In genomic region chr6:158640519-158640918, GRCh38 we compare ENCODE assay signal across 12 cellular contexts. TPM values are rescaled to one million over a fixed set of nuclear protein-coding genes. Genes with fewer than 3 reads are reported as not detected.
DNase-seq lines count a peak whose midpoint lies in the region; ATAC-seq and TF ChIP-seq lines count a peak whose summit lies in the region.
"Had no signal": no experiment of that assay in that cellular context is flagged by ENCODE, and none has a peak within 500 bp of the region (broad histone marks: within the 10 kb centered on the region; RNA-seq: fewer than 3 reads in every experiment).

No MANE protein-coding gene starts in this region.

- H3K9me3 ChIP-seq in smooth muscle cell (replicated peaks; ENCODE audit: low read depth): no peaks in the 10 kb centered on the region

- CTCF ChIA-PET in activated naive CD4-positive, alpha-beta T cell treated with anti-CD3 and anti-CD28 coated beads for 36 hours (lab: Charles Lee): interaction anchor here (0.7 to 1.6 kb wide), 3 partner anchors 9 to 22 kb away, joined by 3 to 4 read pairs (median 4); partner anchors contain the start of gene SYTL3
- CTCF ChIA-PET in activated CD8-positive, alpha-beta memory T cell treated with anti-CD3 and anti-CD28 coated beads, Interleukin-2, amount 10 ng/mL, durations not matched to agents 7 days and 5 days (lab: Charles Lee): interaction anchor here (1.3 kb wide), 2 partner anchors 19 to 420 kb away, joined by 4 read pairs; no protein-coding TSS in a partner anchor

- no peaks in the 10 kb centered on the region for H3K9me3 Mint-ChIP-seq in activated naive CD4-positive, alpha-beta T cell treated with anti-CD3 and anti-CD28 coated beads for 36 hours
- H3K9me3 Mint-ChIP-seq in activated CD8-positive, alpha-beta memory T cell treated with anti-CD3 and anti-CD28 coated beads, Interleukin-2, amount 10 ng/mL, durations not matched to agents 7 days and 5 days (ENCODE audit: low read depth): no peaks in the 10 kb centered on the region
- H3K9me3 Mint-ChIP-seq in immature natural killer cell: no peaks in the 10 kb centered on the region
- H3K9me3 Mint-ChIP-seq: IgD-negative memory B cell had no signal

- intact Hi-C loops in activated naive CD4-positive, alpha-beta T cell treated with anti-CD3 and anti-CD28 coated beads for 36 hours (cut with micrococcal nuclease): loop anchor here (10.0 kb wide), 1 partner anchor 1124 kb away; the partner anchor contains the start of gene ACAT2

- H3F3A ChIP-seq in smooth muscle cell (ENCODE audit: low read depth): no peaks in the 10 kb centered on the region

- H3K4me1 Mint-ChIP-seq in activated naive CD4-positive, alpha-beta T cell treated with anti-CD3 and anti-CD28 coated beads for 36 hours (ENCODE audit: low read depth): peaks cover 71% of the 10 kb centered on the region
- peaks cover 57% of the 10 kb centered on the region for H3K4me1 Mint-ChIP-seq in activated CD8-positive, alpha-beta memory T cell treated with anti-CD3 and anti-CD28 coated beads, Interleukin-2, amount 10 ng/mL, durations not matched to agents 7 days and 5 days
- peaks cover 69 to 86% of the 10 kb centered on the region in 2 donors for H3K4me1 Mint-ChIP-seq in immature natural killer cell

- peak overlapping the region; percentile 84 for H3K27ac Mint-ChIP-seq in activated naive CD4-positive, alpha-beta T cell treated with anti-CD3 and anti-CD28 coated beads for 36 hours
- peak overlapping the region; percentile 77 for H3K27ac Mint-ChIP-seq in activated CD8-positive, alpha-beta memory T cell treated with anti-CD3 and anti-CD28 coated beads, Interleukin-2, amount 10 ng/mL, durations not matched to agents 7 days and 5 days
- peak overlapping the region; percentile 62 to 96 (median 87) for H3K27ac Mint-ChIP-seq in immature natural killer cell

- peak overlapping the region; percentile 11 for H3K9ac ChIP-seq in smooth muscle cell (ENCODE audit: low read depth)

- H3K36me3 ChIP-seq in smooth muscle cell (ENCODE audit: low read depth): no peaks in the 10 kb centered on the region

- WGBS in smooth muscle cell (ENCODE audit: low lambda C conversion rate): 84% methylated on average over 2 of the region's 2 CpGs

- no peaks in the 10 kb centered on the region for H3K27me3 Mint-ChIP-seq in activated naive CD4-positive, alpha-beta T cell treated with anti-CD3 and anti-CD28 coated beads for 36 hours (ENCODE audit: low read depth)
- H3K27me3 Mint-ChIP-seq in activated CD8-positive, alpha-beta memory T cell treated with anti-CD3 and anti-CD28 coated beads, Interleukin-2, amount 10 ng/mL, durations not matched to agents 7 days and 5 days: no peaks in the 10 kb centered on the region
- H3K27me3 Mint-ChIP-seq in immature natural killer cell (ENCODE audit: low read depth in 3 of 3): peaks cover 7 to 27% (median 21%) of the 10 kb centered on the region in 3 donors
- H3K27me3 Mint-ChIP-seq: IgD-negative memory B cell had no signal

- no peaks in the 10 kb centered on the region for H3K27me3 ChIP-seq in smooth muscle cell (ENCODE audit: low read depth)

- no peak overlapping the region for H3K4me2 ChIP-seq in smooth muscle cell

- no peak for ATAC-seq in activated CD8-positive, alpha-beta memory T cell treated with anti-CD3 and anti-CD28 coated beads, Interleukin-2, amount 10 ng/mL, durations not matched to agents 7 days and 5 days
- no peak for ATAC-seq in esophagus mucosa

- peaks cover 51% of the 10 kb centered on the region for H4K20me1 ChIP-seq in smooth muscle cell (ENCODE audit: low read depth)

- H2AFZ ChIP-seq in smooth muscle cell (ENCODE audit: low read depth): no peak overlapping the region

- peak overlapping the region; percentile 23 for H3K4me3 Mint-ChIP-seq in activated naive CD4-positive, alpha-beta T cell treated with anti-CD3 and anti-CD28 coated beads for 36 hours
- peak overlapping the region; percentile 38 for H3K4me3 Mint-ChIP-seq in activated CD8-positive, alpha-beta memory T cell treated with anti-CD3 and anti-CD28 coated beads, Interleukin-2, amount 10 ng/mL, durations not matched to agents 7 days and 5 days
- peak overlapping the region in 4 of 5 donors; percentile 0 to 59 (median 50) for H3K4me3 Mint-ChIP-seq in immature natural killer cell

- DNase-seq in activated naive CD4-positive, alpha-beta T cell treated with anti-CD3 and anti-CD28 coated beads for 36 hours: no peak
- no peak for DNase-seq in activated naive CD4-positive, alpha-beta T cell treated with Interleukin-2 at 50 U/mL for 16 hours
- DNase-seq in activated CD8-positive, alpha-beta memory T cell treated with anti-CD3 and anti-CD28 coated beads, Interleukin-2, amount 10 ng/mL, durations not matched to agents 7 days and 5 days: peak; percentile 42
- DNase-seq in immature natural killer cell: no peak
- DNase-seq in smooth muscle cell (lab: John Stamatoyannopoulos, UW; ENCODE audit: unreplicated experiment): no peak
- DNase-seq in CD1c-positive myeloid dendritic cell (ENCODE audit: extremely low spot score): no peak
- no peak for DNase-seq in ureter (ENCODE audit: low spot score)
- DNase-seq: anterior cingulate cortex, NCI-H1092 treated with DMSO at 0.1 percent for 48 hours, NCI-H446 had no signal

- no peak overlapping the region for H3K27ac ChIP-seq in smooth muscle cell (ENCODE audit: low read depth)

- H3K36me3 Mint-ChIP-seq in activated naive CD4-positive, alpha-beta T cell treated with anti-CD3 and anti-CD28 coated beads for 36 hours (ENCODE audit: low read depth): peaks cover 65% of the 10 kb centered on the region
- peaks cover 68% of the 10 kb centered on the region for H3K36me3 Mint-ChIP-seq in activated CD8-positive, alpha-beta memory T cell treated with anti-CD3 and anti-CD28 coated beads, Interleukin-2, amount 10 ng/mL, durations not matched to agents 7 days and 5 days
- H3K36me3 Mint-ChIP-seq in immature natural killer cell: peaks cover 11 to 44% (median 13%) of the 10 kb centered on the region in 3 donors

- H3K4me3 ChIP-seq in smooth muscle cell: no peak overlapping the region

- H3K79me2 ChIP-seq in smooth muscle cell (ENCODE audit: low read depth): peaks cover 49% of the 10 kb centered on the region

- no peak for TF ChIP-seq CTCF in smooth muscle cell (IDR thresholded peaks at IDR 0.05; ENCODE audit: borderline replicate concordance, insufficient read depth, poor library complexity, severe bottlenecking)

- H3K4me1 ChIP-seq in smooth muscle cell (ENCODE audit: low read depth): peaks cover 13% of the 10 kb centered on the region

RNA-seq across cellular contexts. Expression of gene DYNLT1, which starts 4.0 kb away (rescaled TPM):
- total RNA-seq in activated naive CD4-positive, alpha-beta T cell treated with anti-CD3 and anti-CD28 coated beads for 36 hours: 100 to 1,000 TPM in 1 of 2 experiments, 10 to 100 TPM in 1; 99.1 to 107 TPM
- total RNA-seq in activated CD8-positive, alpha-beta memory T cell treated with anti-CD3 and anti-CD28 coated beads, Interleukin-2, amount 10 ng/mL, durations not matched to agents 7 days and 5 days: 100 to 1,000 TPM; 109 to 120 TPM
- polyA plus RNA-seq in immature natural killer cell: 100 to 1,000 TPM in 2 of 3 donors, 10 to 100 TPM in 1; 94.2 to 141 (median 119) TPM
- total RNA-seq in smooth muscle cell: 127 and 129 TPM in 2 replicates
- 225 and 286 TPM in 2 replicates for polyA plus RNA-seq in smooth muscle cell
- total RNA-seq in esophagus mucosa: 143 TPM
- 117 TPM for total RNA-seq in ureter

RNA-seq across cellular contexts. Expression of gene SYTL3, which starts 9.3 kb away (rescaled TPM):
- total RNA-seq in activated naive CD4-positive, alpha-beta T cell treated with anti-CD3 and anti-CD28 coated beads for 36 hours: 100 to 1,000 TPM; 115 to 120 TPM
- 100 to 1,000 TPM; 106 to 112 TPM for total RNA-seq in activated CD8-positive, alpha-beta memory T cell treated with anti-CD3 and anti-CD28 coated beads, Interleukin-2, amount 10 ng/mL, durations not matched to agents 7 days and 5 days
- polyA plus RNA-seq in immature natural killer cell: 10 to 100 TPM; 45.4 to 56.5 (median 52.0) TPM
- total RNA-seq in smooth muscle cell: 0.13 and 1.3 TPM in 2 replicates
- 1.2 and 1.3 TPM in 2 replicates for polyA plus RNA-seq in smooth muscle cell
- total RNA-seq in esophagus mucosa: 1.7 TPM
- 8.7 TPM for total RNA-seq in ureter

Comparison
In these comparisons a context has a peak if more than half of its experiments do, and no peak if none do; other contexts are left out.
1. RNA of gene SYTL3, which starts 9.3 kb away (total RNA-seq): 115 to 120 TPM in activated naive CD4-positive, alpha-beta T cell treated with anti-CD3 and anti-CD28 coated beads for 36 hours and 106 to 112 TPM in activated CD8-positive, alpha-beta memory T cell treated with anti-CD3 and anti-CD28 coated beads, Interleukin-2, amount 10 ng/mL, durations not matched to agents 7 days and 5 days; 8.7 TPM in ureter (single experiment), 1.7 TPM in esophagus mucosa (single experiment) and 0.13 to 1.3 TPM in smooth muscle cell; every median in the first group is over 10 times any median in the second.
2. Peak in every context shown above with its lines, with median percentiles within 50 percentile points of each other: H3K27ac Mint-ChIP-seq and H3K4me3 Mint-ChIP-seq.